In the genomic region with DNA sequence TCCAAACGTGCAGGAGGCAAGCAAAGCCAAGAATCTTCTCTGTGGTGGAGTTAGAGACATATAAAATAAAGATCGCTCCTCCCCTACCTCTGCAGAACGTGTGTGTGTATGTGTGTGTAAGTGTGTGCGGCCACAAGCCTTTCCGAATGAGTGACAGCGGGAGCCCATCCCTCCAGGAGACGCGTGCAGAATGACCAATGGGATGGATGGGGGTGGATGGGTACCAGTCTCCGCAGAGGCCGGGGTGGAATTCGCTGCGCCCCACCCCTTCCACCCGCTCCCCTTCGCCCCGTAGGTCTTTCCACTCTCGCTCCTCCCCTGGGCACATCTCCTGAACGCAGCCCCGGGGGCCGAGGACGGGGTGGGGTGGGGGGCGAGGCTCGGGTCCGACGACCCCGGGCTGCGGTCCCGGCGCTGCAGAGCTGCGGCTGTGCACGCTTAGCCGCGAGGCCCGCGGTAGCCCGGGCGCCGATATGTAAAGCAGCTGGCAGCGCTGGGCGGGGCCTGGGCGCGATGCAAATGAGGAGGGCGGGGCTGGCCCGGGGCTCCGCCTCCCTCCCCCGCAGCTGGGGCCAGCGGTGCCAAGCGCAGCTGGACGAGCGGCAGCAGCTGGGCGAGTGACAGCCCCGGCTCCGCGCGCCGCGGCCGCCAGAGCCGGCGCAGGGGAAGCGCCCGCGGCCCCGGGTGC, we compare ENCODE assay signal across 8 cellular contexts. TPM values are rescaled to one million over a fixed set of nuclear protein-coding genes. Genes with fewer than 3 reads are reported as not detected.
DNase-seq lines count a peak whose midpoint lies in the region; ATAC-seq, FAIRE-seq and TF ChIP-seq lines count a peak whose summit lies in the region.

A gene (plus strand): TSS at position 594 of the 688 bp plus-strand sequence.

- peak; percentile 81 for DNase-seq in G401 (ENCODE audit: low spot score)
- peak; percentile 90 for DNase-seq in MM.1S
- peak; percentile 85 for DNase-seq in activated CD4-positive, alpha-beta T cell treated with anti-CD3 and anti-CD28 coated beads for 24 hours (ENCODE audit: low read depth in 2 of 2)
- peak; percentile 13 for DNase-seq in choroid plexus epithelial cell (ENCODE audit: low read depth)
- no peak for DNase-seq in HepG2 (ENCODE audit: low spot score)
- peak; percentile 91 for DNase-seq in stimulated activated CD4-positive, alpha-beta T cell treated with anti-CD3 and anti-CD28 coated beads, Interleukin-4, amount 100 ng/mL, for 1 hour
- no peak for DNase-seq in NCI-H2196 treated with DMSO at 0.1 percent for 48 hours (lab: John Stamatoyannopoulos, UW; ENCODE audit: unreplicated experiment)

- H3F3A ChIP-seq in MM.1S (ENCODE audit: insufficient read depth, low read length) = no peaks in the 10 kb centered on the region

- no peaks in the 10 kb centered on the region for H3K9me2 ChIP-seq in MM.1S (replicated peaks; ENCODE audit: insufficient read depth, low read length)

- BruUV-seq in HepG2 (replicated peaks; lab: Mats Ljungman, UMichigan) = no TSS peak

- H3K9me3 ChIP-seq in MM.1S (replicated peaks; ENCODE audit: insufficient read depth, low read length) (no peaks in the 10 kb centered on the region), HepG2 (ENCODE audit: low read length) (no peaks in the 10 kb centered on the region)

- H3K4me3 ChIP-seq in MM.1S (ENCODE audit: low read length) = peak within 1 kb of the TSS; percentile 51
- no peak within 1 kb of the TSS for H3K4me3 ChIP-seq in choroid plexus epithelial cell (ENCODE audit: low read depth, low read length)
- H3K4me3 ChIP-seq in HepG2 (replicated peaks in 1 of 3; ENCODE audit: insufficient read depth in 1 of 3, low read depth in 2 of 3, low read length in 3 of 3) = peak within 1 kb of the TSS in 1 of 3 experiments; percentile 12; a peak in 1 of 6 replicates

- 10% methylated on average over 28 of the region's 63 CpGs for WGBS in HepG2 (ENCODE audit: low lambda C conversion rate)

- no peak for TF ChIP-seq RAD21 in HepG2 (CRISPR knock-in tag; IDR thresholded peaks at IDR 0.05)

- in situ Hi-C loops in G401 (cut with HindIII; ENCODE audit: low sequenced_read_pairs) (no loop called here), HepG2 (cut with HindIII; ENCODE audit: extremely low pct_ligation_motif_present, low pct_unique_long_range_greater_than_20kb) (no loop called here)

- H2AFZ ChIP-seq in MM.1S (ENCODE audit: low read length) = peak within 1 kb of the TSS; percentile 54
- no peak within 1 kb of the TSS for H2AFZ ChIP-seq in HepG2 (ENCODE audit: low read length)

- no peaks in the 10 kb centered on the region for H3K36me3 ChIP-seq in MM.1S (replicated peaks; ENCODE audit: insufficient read depth, low read length)
- H3K36me3 ChIP-seq in HepG2 (replicated peaks in 1 of 2; ENCODE audit: control insufficient read depth in 1 of 2, insufficient read depth in 2 of 2, low read length in 2 of 2) = no peaks in the 10 kb centered on the region

- no peaks in the 10 kb centered on the region for H4K20me1 ChIP-seq in MM.1S (ENCODE audit: insufficient read depth, low read length)
- no peaks in the 10 kb centered on the region for H4K20me1 ChIP-seq in HepG2 (ENCODE audit: insufficient read depth, low read length)

- TF ChIP-seq CTCF in MM.1S (IDR thresholded peaks at IDR 0.05; ENCODE audit: low read length) (no peak), choroid plexus epithelial cell (conservative IDR thresholded peaks at IDR 0.05; ENCODE audit: low read depth, low read length) (no peak), HepG2 (CRISPR knock-in tag; IDR thresholded peaks at IDR 0.05) (no peak)

- H3K27ac ChIP-seq in MM.1S (ENCODE audit: low read length) (no peak within 1 kb of the TSS), HepG2 (ENCODE audit: extremely low read length, insufficient read depth, low read length) (no peak within 1 kb of the TSS)

- no peaks in the 10 kb centered on the region for H3K79me2 ChIP-seq in MM.1S (ENCODE audit: low read length)
- no peaks in the 10 kb centered on the region for H3K79me2 ChIP-seq in HepG2 (ENCODE audit: insufficient read depth, low read length)

- ATAC-seq in GM21619 (IDR thresholded peaks at IDR 0.05; ENCODE audit: unreplicated experiment) (peak; percentile 66), HepG2 (peak; percentile 84)

- no peaks in the 10 kb centered on the region; the same call in 1 of the 2 replicates for H3K4me1 ChIP-seq in MM.1S (ENCODE audit: low read length)
- no peaks in the 10 kb centered on the region for H3K4me1 ChIP-seq in HepG2 (ENCODE audit: insufficient read depth, low read length)

- TF ChIP-seq POLR2A in HepG2 (IDR thresholded peaks at IDR 0.05; ENCODE audit: insufficient read depth in 1 of 2, low read depth in 2 of 2, low read length in 2 of 2) = no peak

- peaks cover 34% of the 10 kb centered on the region for H3K27me3 ChIP-seq in MM.1S (replicated peaks; ENCODE audit: insufficient read depth, low read length)
- H3K27me3 ChIP-seq in HepG2 (ENCODE audit: control insufficient read depth in 1 of 2, insufficient read depth in 2 of 2, low read length in 2 of 2) = peaks cover 10 to 45% of the 10 kb centered on the region in 2 experiments

- intact Hi-C loops in HepG2 (cut with micrococcal nuclease; ENCODE audit: unreplicated experiment) = no loop called here

- TF ChIP-seq EP300 in HepG2 (IDR thresholded peaks at IDR 0.05; ENCODE audit: low read depth in 2 of 2, low read length in 2 of 2) = no peak
- no peak for TF ChIP-seq EP300 in HepG2 (CRISPR knock-in tag; IDR thresholded peaks at IDR 0.05; ENCODE audit: borderline replicate concordance)

- CTCF ChIA-PET in HepG2 (lab: Yijun Ruan, JAX; ENCODE audit: low intra/inter-chr PET ratio, low total read pairs) = no interaction called here

- no peak for FAIRE-seq in HepG2 (lab: Jason Lieb, UNC)

- POLR2A ChIA-PET in HepG2 (lab: Yijun Ruan, JAX) = no interaction called here

- H3K9ac ChIP-seq in MM.1S (ENCODE audit: low read length) (no peak within 1 kb of the TSS), HepG2 (ENCODE audit: insufficient read depth, low read depth, low read length) (no peak within 1 kb of the TSS)

- H3K4me2 ChIP-seq in MM.1S (ENCODE audit: low read depth, low read length) (peak within 1 kb of the TSS; percentile 89; the same call in 1 of the 2 replicates), HepG2 (ENCODE audit: low read depth, low read length) (no peak within 1 kb of the TSS)

TF ChIP-seq in HepG2, 621 proteins besides CTCF, POLR2A, EP300 and RAD21:
- TF ChIP-seq HNRNPLL (IDR thresholded peaks at IDR 0.05; ENCODE audit: low read depth, low read length, poor library complexity, severe bottlenecking) (peak; percentile 18), ZNF354B (CRISPR knock-in tag; IDR thresholded peaks at IDR 0.05) (no peak)

RNA-seq across cellular contexts. Expression of the gene that starts here (rescaled TPM):
- not detected in 2 replicates for total RNA-seq in G401 (2014; rRNA removed; shearing (Covaris generic))
- not detected in 2 replicates for total RNA-seq in HepG2 (2016; rRNA removed; fragmentation: Illumina TruSeq; extraction: Trizol)
- total RNA-seq in HepG2 (2016; cell fraction: cytosol; rRNA removed; fragmentation: Illumina TruSeq; extraction: Trizol; ENCODE audit: low read depth) = not detected in 2 replicates
- not detected in 2 replicates for total RNA-seq in HepG2 (2016; cell fraction: insoluble cytoplasmic fraction; rRNA removed; fragmentation: Illumina TruSeq; extraction: Trizol)
- total RNA-seq in HepG2 (2016; cell fraction: membrane; rRNA removed; fragmentation: Illumina TruSeq; extraction: Trizol) = not detected in 2 replicates
- total RNA-seq in HepG2 (2016; cell fraction: nucleus; rRNA removed; fragmentation: Illumina TruSeq; extraction: Trizol) = 0.40 TPM in 1 of 2 replicates, not detected in the other
- 0.01 and 0.03 TPM in 2 replicates for polyA plus RNA-seq in HepG2 (2011; rRNA removed)
- 0.01 and 0.04 TPM in 2 replicates for polyA plus RNA-seq in HepG2 (2011; cell fraction: cytosol; rRNA removed)
- polyA plus RNA-seq in HepG2 (2011; cell fraction: nucleus; rRNA removed) = 0.02 and 0.05 TPM in 2 replicates
- not detected in 2 replicates for polyA plus RNA-seq in HepG2 (2012)
- polyA plus RNA-seq in HepG2 (2016; cell fraction: cytosol; fragmentation: Illumina TruSeq; extraction: Trizol; ENCODE audit: low read depth) = 0.07 TPM in 1 of 2 replicates, not detected in the other
- not detected in 2 replicates for polyA plus RNA-seq in HepG2 (2016; cell fraction: insoluble cytoplasmic fraction; fragmentation: Illumina TruSeq; extraction: Trizol; ENCODE audit: low read depth)
- polyA plus RNA-seq in HepG2 (2016; cell fraction: membrane; fragmentation: Illumina TruSeq; extraction: Trizol; ENCODE audit: low read depth) = not detected in 2 replicates
- not detected in 2 replicates for polyA plus RNA-seq in HepG2 (2016; cell fraction: nucleus; fragmentation: Illumina TruSeq; extraction: Trizol; ENCODE audit: insufficient read depth, low read depth)
- polyA minus RNA-seq in HepG2 (2011; rRNA and poly(A)+ RNA removed; ENCODE audit: low replicate concordance) = 0.32 and 15.2 TPM in 2 replicates
- 0.20 TPM in 1 of 2 replicates, not detected in the other for polyA minus RNA-seq in HepG2 (2011; cell fraction: cytosol; rRNA and poly(A)+ RNA removed)
- polyA minus RNA-seq in HepG2 (2011; cell fraction: nucleus; rRNA and poly(A)+ RNA removed) = 0.26 TPM in 1 of 2 replicates, not detected in the other

Comparison
In these comparisons a context has a peak if more than half of its experiments do, and no peak if none do; other contexts are left out.
1. Peak in DNase-seq in G401; RNA of the gene not detected or under 1 TPM.
2. DNase-seq: peak in MM.1S (single experiment), activated CD4-positive, alpha-beta T cell treated with anti-CD3 and anti-CD28 coated beads for 24 hours (2 of 2), choroid plexus epithelial cell (single experiment) and stimulated activated CD4-positive, alpha-beta T cell treated with anti-CD3 and anti-CD28 coated beads, Interleukin-4, amount 100 ng/mL, for 1 hour (single experiment); none in HepG2 (single experiment) and NCI-H2196 treated with DMSO at 0.1 percent for 48 hours (single experiment).